6 cellular contexts compared by ENCODE assay signal in genomic region chr2:232451645-232452044, GRCh38. TPM values are rescaled to one million over a fixed set of nuclear protein-coding genes. Genes with fewer than 3 reads are reported as not detected.
"Had no signal": no experiment of that assay in that cellular context is flagged by ENCODE, and none has a peak within 500 bp of the region (broad histone marks: within the 10 kb centered on the region; RNA-seq: fewer than 3 reads in every experiment).

No MANE protein-coding gene starts in this region.

RNA-seq across cellular contexts. Expression of gene ALPI, which starts 4.3 kb away (rescaled TPM):
- total RNA-seq: GM23338, H1, HepG2, HFFc6, HT1080 had no signal
- polyA plus RNA-seq: GM23338, H1, HepG2, IgD-negative memory B cell had no signal

RNA-seq across cellular contexts. Expression of gene ECEL1, which starts 36.0 kb away (rescaled TPM):
- total RNA-seq: HepG2, HFFc6, HT1080 had no signal
- polyA plus RNA-seq: HepG2, IgD-negative memory B cell had no signal

RNA-seq across cellular contexts. Expression of gene ALPG, which starts 45.0 kb away (rescaled TPM):
- total RNA-seq: HepG2, HFFc6, HT1080 had no signal
- polyA plus RNA-seq: HepG2, IgD-negative memory B cell had no signal
